Comparison of ENCODE assay signal across 8 cellular contexts in the genomic region with DNA sequence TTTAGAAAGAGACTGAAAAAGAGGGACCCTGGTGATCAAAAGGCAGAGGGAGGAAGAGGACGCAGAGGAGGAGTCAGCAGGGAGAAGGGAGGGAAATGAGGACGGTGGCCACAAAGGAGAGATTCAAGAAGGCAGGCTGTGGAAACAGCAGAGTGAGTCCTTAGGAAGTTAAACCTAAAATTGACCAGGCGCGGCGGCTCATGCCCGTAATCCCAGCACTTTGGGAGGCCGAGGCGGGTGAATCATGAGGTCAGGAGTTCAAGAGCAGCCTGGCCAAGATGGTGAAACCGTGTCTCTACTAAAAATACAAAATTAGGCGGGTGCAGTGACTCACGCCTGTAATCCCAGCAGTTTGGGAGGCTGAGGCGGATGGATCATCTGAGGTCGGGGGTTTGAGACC. TPM values are rescaled to one million over a fixed set of nuclear protein-coding genes. Genes with fewer than 3 reads are reported as not detected.
A peak's percentile ranks its signal among the peaks of the same experiment; 100 is the strongest.
DNase-seq lines count a peak whose midpoint lies in the region; ATAC-seq, FAIRE-seq and TF ChIP-seq lines count a peak whose summit lies in the region.
"Not testable (repeated sequence)": the region's sequence is repeated elsewhere in the genome, so short reads cannot be mapped to it uniquely, and the experiment has no call there.

No MANE protein-coding gene starts in this region.

- H3K4me2 ChIP-seq in BLaER1, neural progenitor cell: not testable (repeated sequence)

- peak; percentile 73 for DNase-seq in HFFc6
- peak; percentile 16 for DNase-seq in RCC 7860 (ENCODE audit: low spot score)
- DNase-seq in activated T-cell treated with anti-CD3 and anti-CD28 coated beads, Interleukin-2, amount 50 U/mL, for 72 hours; central memory CD8-positive, alpha-beta T cell (ENCODE audit: low spot score in 2 of 2); neural progenitor cell (ENCODE audit: low spot score): not testable (repeated sequence)
- peak; percentile 68 for DNase-seq in iris pigment epithelial cell (ENCODE audit: low read depth)

- H3K27me3 Mint-ChIP-seq in HFFc6 (ENCODE audit: insufficient read depth) = peaks cover 33% of the 10 kb centered on the region
- H3K27me3 Mint-ChIP-seq in activated T-cell treated with anti-CD3 and anti-CD28 coated beads, Interleukin-2, amount 50 U/mL, for 72 hours (ENCODE audit: low read depth); central memory CD8-positive, alpha-beta T cell: not testable (repeated sequence)
- H3K27me3 Mint-ChIP-seq in neural progenitor cell (ENCODE audit: insufficient read depth, low read depth) = peaks cover 20% of the 10 kb centered on the region

- not testable (repeated sequence) for H3K9ac ChIP-seq in BLaER1, neural progenitor cell
- H3K9ac ChIP-seq in stomach smooth muscle (ENCODE audit: low read length in 2 of 2) = peak overlapping the region; percentile 36 to 76

- H3K4me3 ChIP-seq in BLaER1, neural progenitor cell: not testable (repeated sequence)
- peak overlapping the region in 1 of 2 donors; percentile 40 for H3K4me3 ChIP-seq in stomach smooth muscle (ENCODE audit: low read length in 2 of 2)

- not testable (repeated sequence) for H3K79me2 ChIP-seq in neural progenitor cell (ENCODE audit: low read depth)

- FAIRE-seq in RCC 7860 (lab: Jason Lieb, UNC) = not testable (repeated sequence)

- H3K9me3 ChIP-seq in BLaER1; neural progenitor cell (ENCODE audit: low read depth); stomach smooth muscle (ENCODE audit: control insufficient read depth in 2 of 2, low read length in 2 of 2): not testable (repeated sequence)

- peaks cover 34% of the 10 kb centered on the region for H3K4me1 ChIP-seq in BLaER1
- H3K4me1 ChIP-seq in neural progenitor cell = not testable (repeated sequence)
- H3K4me1 ChIP-seq in stomach smooth muscle (ENCODE audit: control insufficient read depth, insufficient read depth, low read length) = peaks cover 47% of the 10 kb centered on the region

- ATAC-seq in activated T-cell treated with anti-CD3 and anti-CD28 coated beads, Interleukin-2, amount 50 U/mL, for 72 hours (replicated peaks in 1 of 2); central memory CD8-positive, alpha-beta T cell (replicated peaks; ENCODE audit: extremely low read depth, poor library complexity, severe bottlenecking): not testable (repeated sequence)

- H3F3A ChIP-seq in neural progenitor cell (ENCODE audit: low read depth) = not testable (repeated sequence)

- H3K27ac ChIP-seq in BLaER1 (peak overlapping the region; percentile 21), stomach smooth muscle (ENCODE audit: low read length) (peak overlapping the region; percentile 93)
- not testable (repeated sequence) for H3K27ac ChIP-seq in neural progenitor cell

- not testable (repeated sequence) for TF ChIP-seq CTCF in HFFc6 (IDR thresholded peaks at IDR 0.05); neural progenitor cell (IDR thresholded peaks at IDR 0.05)

- H3K27me3 ChIP-seq in BLaER1; stomach smooth muscle (ENCODE audit: control insufficient read depth in 1 of 2, insufficient read depth in 2 of 2, low read length in 2 of 2): not testable (repeated sequence)
- peaks cover 13% of the 10 kb centered on the region for H3K27me3 ChIP-seq in neural progenitor cell

- peaks cover 96% of the 10 kb centered on the region for H3K36me3 ChIP-seq in BLaER1
- H3K36me3 ChIP-seq in neural progenitor cell; stomach smooth muscle (ENCODE audit: control insufficient read depth in 2 of 2, insufficient read depth in 2 of 2, low read length in 2 of 2): not testable (repeated sequence)

- peak overlapping the region; percentile 59 for H2AFZ ChIP-seq in neural progenitor cell (replicated peaks)

- not testable (repeated sequence) for H3K36me3 Mint-ChIP-seq in HFFc6 (ENCODE audit: low read depth); activated T-cell treated with anti-CD3 and anti-CD28 coated beads, Interleukin-2, amount 50 U/mL, for 72 hours (ENCODE audit: insufficient read depth in 2 of 2); neural progenitor cell
- H3K36me3 Mint-ChIP-seq in central memory CD8-positive, alpha-beta T cell (ENCODE audit: insufficient read depth) = peaks cover 80% of the 10 kb centered on the region

- H3K4me3 Mint-ChIP-seq in HFFc6 = peak overlapping the region; percentile 43; the same call in 1 of the 2 replicates
- H3K4me3 Mint-ChIP-seq in activated T-cell treated with anti-CD3 and anti-CD28 coated beads, Interleukin-2, amount 50 U/mL, for 72 hours; central memory CD8-positive, alpha-beta T cell; neural progenitor cell: not testable (repeated sequence)

- peaks cover 91% of the 10 kb centered on the region for H4K20me1 ChIP-seq in BLaER1
- H4K20me1 ChIP-seq in neural progenitor cell (ENCODE audit: low read depth) = not testable (repeated sequence)

- H3K4me1 Mint-ChIP-seq in HFFc6 (ENCODE audit: low read depth) = peaks cover 12% of the 10 kb centered on the region
- H3K4me1 Mint-ChIP-seq in activated T-cell treated with anti-CD3 and anti-CD28 coated beads, Interleukin-2, amount 50 U/mL, for 72 hours (ENCODE audit: low read depth); neural progenitor cell: not testable (repeated sequence)
- H3K4me1 Mint-ChIP-seq in central memory CD8-positive, alpha-beta T cell = peaks cover 36% of the 10 kb centered on the region

- not testable (repeated sequence) for H3K9me3 Mint-ChIP-seq in HFFc6; activated T-cell treated with anti-CD3 and anti-CD28 coated beads, Interleukin-2, amount 50 U/mL, for 72 hours; central memory CD8-positive, alpha-beta T cell; neural progenitor cell

- H3K27ac Mint-ChIP-seq in HFFc6 (peak overlapping the region; percentile 83), neural progenitor cell (peak overlapping the region; percentile 6)
- H3K27ac Mint-ChIP-seq in activated T-cell treated with anti-CD3 and anti-CD28 coated beads, Interleukin-2, amount 50 U/mL, for 72 hours = peak overlapping the region; percentile 24
- peak overlapping the region; percentile 49 for H3K27ac Mint-ChIP-seq in central memory CD8-positive, alpha-beta T cell (ENCODE audit: low read depth)

RNA-seq across cellular contexts. Expression of a gene that starts 20.1 kb away (rescaled TPM):
- 10 to 100 TPM; 32.1 to 39.8 (median 35.7) TPM for total RNA-seq in HFFc6 (2021; fragmentation: NEBNext Ultra II Directional; extraction: Animal tissue kit (Norgen Biotek cat#: 25700))
- 10 to 100 TPM; 32.8 to 42.7 TPM for total RNA-seq in activated T-cell treated with anti-CD3 and anti-CD28 coated beads, Interleukin-2, amount 50 U/mL, for 72 hours
- total RNA-seq in neural progenitor cell (ENCODE audit: low replicate concordance) = 13.6 and 41.0 TPM in 2 replicates

Comparison
In these comparisons a context has a peak if more than half of its experiments do, and no peak if none do; other contexts are left out.
1. H3K27ac Mint-ChIP-seq: peak in every context shown above with its lines; median percentile 83 in HFFc6; 49 in central memory CD8-positive, alpha-beta T cell; 24 in activated T-cell treated with anti-CD3 and anti-CD28 coated beads, Interleukin-2, amount 50 U/mL, for 72 hours; 6 in neural progenitor cell.